Comparison of ENCODE assay signal across 16 cellular contexts in genomic region chr19:17117250-17117789, GRCh38. TPM values are rescaled to one million over a fixed set of nuclear protein-coding genes. Genes with fewer than 3 reads are reported as not detected.
A peak's percentile ranks its signal among the peaks of the same experiment; 100 is the strongest.
DNase-seq lines count a peak whose midpoint lies in the region; ATAC-seq and TF ChIP-seq lines count a peak whose summit lies in the region.
"Had no signal": no experiment of that assay in that cellular context is flagged by ENCODE, and none has a peak within 500 bp of the region (broad histone marks: within the 10 kb centered on the region; RNA-seq: fewer than 3 reads in every experiment).

No MANE protein-coding gene starts in this region.

- H3K9me3 ChIP-seq in CD8-positive, alpha-beta memory T cell (ENCODE audit: low read length): no peaks in the 10 kb centered on the region
- H3K9me3 ChIP-seq in ascending aorta (no peaks in the 10 kb centered on the region), skeletal muscle satellite cell (replicated peaks; ENCODE audit: low read length) (no peaks in the 10 kb centered on the region)
- H3K9me3 ChIP-seq: right lobe of liver, SJCRH30 had no signal

- ATAC-seq in HG03520 (IDR thresholded peaks at IDR 0.05; ENCODE audit: unreplicated experiment) (no peak), GM18907 (IDR thresholded peaks at IDR 0.05; ENCODE audit: unreplicated experiment) (no peak)
- ATAC-seq: activated CD4-positive, alpha-beta T cell treated with anti-CD3 and anti-CD28 coated beads for 36 hours; right lobe of liver had no signal

- H3K27ac Mint-ChIP-seq in CD8-positive, alpha-beta memory T cell: peak overlapping the region in 5 of 8 donors; percentile 36 to 87 (median 64)
- H3K27ac Mint-ChIP-seq: activated CD4-positive, alpha-beta T cell treated with anti-CD3 and anti-CD28 coated beads for 36 hours had no signal

- no peak for DNase-seq in CD8-positive, alpha-beta memory T cell
- DNase-seq in ascending aorta (ENCODE audit: low spot score in 2 of 2) (no peak), left kidney (ENCODE audit: low read depth, low spot score) (peak; percentile 52)
- no peak for DNase-seq in stimulated activated naive CD4-positive, alpha-beta T cell (lab: John Stamatoyannopoulos, UW)
- DNase-seq in effector CD4-positive, alpha-beta T cell: no peak
- DNase-seq: activated CD4-positive, alpha-beta T cell treated with anti-CD3 and anti-CD28 coated beads for 36 hours; MM.1S; NCI-H2029 treated with DMSO at 0.1 percent for 48 hours; NCI-H510A treated with DMSO at 0.1 percent for 48 hours; right lobe of liver; SJCRH30; stimulated activated CD4-positive, alpha-beta T cell treated with anti-CD3 and anti-CD28 coated beads, Interleukin-1b, Interleukin-23, amount 100 ng/mL, for 48 hours; T1000 had no signal

- intact Hi-C loops in ascending aorta (cut with DNase I): no loop called here

- POLR2A ChIA-PET in CD8-positive, alpha-beta memory T cell (lab: Charles Lee): no interaction called here

- H3K9ac ChIP-seq in skeletal muscle satellite cell (ENCODE audit: low read depth, low read length): peak overlapping the region; percentile 23

- no peak overlapping the region for H3K4me3 ChIP-seq in CD8-positive, alpha-beta memory T cell (ENCODE audit: low read length)
- H3K4me3 ChIP-seq in ascending aorta (no peak overlapping the region), skeletal muscle satellite cell (ENCODE audit: low read length) (no peak overlapping the region)
- H3K4me3 ChIP-seq: right lobe of liver, SJCRH30 had no signal

- no peaks in the 10 kb centered on the region for H3K27me3 ChIP-seq in CD8-positive, alpha-beta memory T cell (ENCODE audit: insufficient read depth, low read length, poor library complexity, severe bottlenecking)
- no peaks in the 10 kb centered on the region for H3K27me3 ChIP-seq in ascending aorta
- H3K27me3 ChIP-seq in skeletal muscle satellite cell (ENCODE audit: control insufficient read depth, insufficient read depth, low read length): no peaks in the 10 kb centered on the region
- H3K27me3 ChIP-seq: right lobe of liver, SJCRH30 had no signal

- no peaks in the 10 kb centered on the region for H3K36me3 ChIP-seq in CD8-positive, alpha-beta memory T cell (ENCODE audit: insufficient read depth, low read length)
- H3K36me3 ChIP-seq in ascending aorta: peaks cover 8 to 14% of the 10 kb centered on the region in 2 donors
- H3K36me3 ChIP-seq in skeletal muscle satellite cell (ENCODE audit: insufficient read depth, low read length): peaks cover 27% of the 10 kb centered on the region
- H3K36me3 ChIP-seq: right lobe of liver had no signal

- peaks cover 0 to 60% (median 6%) of the 10 kb centered on the region in 3 donors for H3K36me3 Mint-ChIP-seq in CD8-positive, alpha-beta memory T cell

- no peak for TF ChIP-seq CTCF in ascending aorta (IDR thresholded peaks at IDR 0.05)

- no peaks in the 10 kb centered on the region for H3K27me3 Mint-ChIP-seq in CD8-positive, alpha-beta memory T cell
- H3K27me3 Mint-ChIP-seq: activated CD4-positive, alpha-beta T cell treated with anti-CD3 and anti-CD28 coated beads for 36 hours had no signal

- H3K27ac ChIP-seq in CD8-positive, alpha-beta memory T cell (ENCODE audit: low read depth, low read length): no peak overlapping the region
- H3K27ac ChIP-seq in ascending aorta: peak overlapping the region; percentile 75 to 78
- H3K27ac ChIP-seq: right lobe of liver, SJCRH30 had no signal

- CTCF ChIA-PET in CD8-positive, alpha-beta memory T cell (lab: Charles Lee): no interaction called here

- H3K4me3 Mint-ChIP-seq in CD8-positive, alpha-beta memory T cell: no peak overlapping the region
- H3K4me3 Mint-ChIP-seq: activated CD4-positive, alpha-beta T cell treated with anti-CD3 and anti-CD28 coated beads for 36 hours had no signal

- H3K4me1 ChIP-seq in CD8-positive, alpha-beta memory T cell (ENCODE audit: insufficient read depth, low read length): no peaks in the 10 kb centered on the region
- H3K4me1 ChIP-seq in ascending aorta (peaks cover 12 to 33% of the 10 kb centered on the region in 2 donors), skeletal muscle satellite cell (ENCODE audit: control insufficient read depth, insufficient read depth, low read length) (peaks cover 6% of the 10 kb centered on the region)
- H3K4me1 ChIP-seq: SJCRH30 had no signal

- H3K4me2 ChIP-seq in skeletal muscle satellite cell (ENCODE audit: low read length): no peak overlapping the region

- H3K9me3 Mint-ChIP-seq in CD8-positive, alpha-beta memory T cell: no peaks in the 10 kb centered on the region

- H3K4me1 Mint-ChIP-seq in CD8-positive, alpha-beta memory T cell: peaks cover 28 to 58% (median 49%) of the 10 kb centered on the region in 3 donors

RNA-seq across cellular contexts. Expression of gene MYO9B, which starts 41.7 kb away (rescaled TPM):
- 100 to 1,000 TPM; 104 to 108 TPM for total RNA-seq in CD8-positive, alpha-beta memory T cell
- 24.9 TPM for polyA plus RNA-seq in CD8-positive, alpha-beta memory T cell
- total RNA-seq in ascending aorta: 182 TPM
- 74.3 and 77.1 TPM in 2 replicates for total RNA-seq in skeletal muscle satellite cell (2012; rRNA removed)

RNA-seq across cellular contexts. Expression of gene HAUS8, which starts 42.1 kb away (rescaled TPM):
- total RNA-seq in CD8-positive, alpha-beta memory T cell: 10 to 100 TPM; 33.4 to 36.4 TPM
- 9.7 TPM for polyA plus RNA-seq in CD8-positive, alpha-beta memory T cell
- total RNA-seq in ascending aorta: 4.3 TPM
- total RNA-seq in skeletal muscle satellite cell (2012; rRNA removed): 3.1 and 3.5 TPM in 2 replicates
